ENCODE assay signal across 8 cellular contexts in the genomic region with DNA sequence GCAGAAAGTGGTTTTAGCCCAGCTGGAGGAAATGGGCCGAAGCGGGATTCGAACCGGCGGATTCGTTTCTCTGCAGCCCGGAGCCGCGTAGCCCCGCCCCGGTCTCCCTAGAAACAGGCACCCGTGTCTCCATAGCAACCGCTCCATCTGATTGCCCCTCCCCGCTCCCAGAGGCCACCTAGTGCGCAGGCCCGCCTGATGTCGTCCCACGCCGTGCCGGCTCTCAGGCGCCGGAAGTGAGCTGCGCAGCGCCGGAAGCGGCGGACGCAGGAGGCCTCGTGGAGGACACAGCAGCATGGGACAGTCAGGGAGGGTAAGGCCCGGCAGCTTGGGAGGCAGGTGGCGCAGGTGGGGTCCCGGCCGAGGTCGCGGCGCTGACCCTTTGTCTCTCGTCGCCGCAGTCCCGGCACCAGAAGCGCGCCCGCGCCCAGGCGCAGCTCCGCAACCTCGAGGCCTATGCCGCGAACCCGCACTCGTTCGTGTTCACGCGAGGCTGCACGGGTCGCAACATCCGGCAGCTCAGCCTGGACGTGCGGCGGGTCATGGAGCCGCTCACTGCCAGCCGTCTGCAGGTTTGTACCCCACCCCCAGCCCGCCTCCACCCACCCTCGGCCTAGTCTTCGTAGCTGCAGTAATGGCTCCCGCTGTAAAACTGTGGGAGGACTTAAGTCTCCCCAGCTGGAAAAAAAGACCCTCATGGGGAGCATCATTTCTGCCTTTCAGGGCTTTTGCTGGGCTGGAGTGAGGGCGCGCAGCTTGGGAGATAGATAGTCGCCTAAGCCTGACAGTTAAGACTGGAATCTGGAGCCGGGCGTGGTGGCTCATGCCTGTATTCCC.
DNase-seq lines count a peak whose midpoint lies in the region; ATAC-seq lines count a peak whose summit lies in the region.

A gene with protein sequence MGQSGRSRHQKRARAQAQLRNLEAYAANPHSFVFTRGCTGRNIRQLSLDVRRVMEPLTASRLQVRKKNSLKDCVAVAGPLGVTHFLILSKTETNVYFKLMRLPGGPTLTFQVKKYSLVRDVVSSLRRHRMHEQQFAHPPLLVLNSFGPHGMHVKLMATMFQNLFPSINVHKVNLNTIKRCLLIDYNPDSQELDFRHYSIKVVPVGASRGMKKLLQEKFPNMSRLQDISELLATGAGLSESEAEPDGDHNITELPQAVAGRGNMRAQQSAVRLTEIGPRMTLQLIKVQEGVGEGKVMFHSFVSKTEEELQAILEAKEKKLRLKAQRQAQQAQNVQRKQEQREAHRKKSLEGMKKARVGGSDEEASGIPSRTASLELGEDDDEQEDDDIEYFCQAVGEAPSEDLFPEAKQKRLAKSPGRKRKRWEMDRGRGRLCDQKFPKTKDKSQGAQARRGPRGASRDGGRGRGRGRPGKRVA (plus strand): TSS at position 263 of the 837 bp plus-strand sequence. CDS start 33 bp downstream, at position 296.

- ATAC-seq in GM19035 (IDR thresholded peaks at IDR 0.05; ENCODE audit: unreplicated experiment) (peak; percentile 45), HG03354 (IDR thresholded peaks at IDR 0.05; ENCODE audit: poor library complexity, severe bottlenecking, unreplicated experiment) (peak; percentile 52)

- peak; percentile 100 for DNase-seq in AG08396 (ENCODE audit: low spot score)
- DNase-seq in NCI-H446 treated with DMSO at 0.1 percent for 48 hours (lab: John Stamatoyannopoulos, UW): peak; percentile 98
- DNase-seq in activated CD4-positive, CD25-positive, alpha-beta regulatory T cell treated with anti-CD3 and anti-CD28 coated beads, Interleukin-2, amount 50 U/mL, for 16 hours (ENCODE audit: low read depth, low spot score): peak; percentile 96
- peak; percentile 98 for DNase-seq in central memory CD4-positive, alpha-beta T cell
- DNase-seq in iris pigment epithelial cell (ENCODE audit: low read depth): peak; percentile 98
- peak; percentile 92 to 95 for DNase-seq in stimulated activated CD4-positive, alpha-beta T cell treated with anti-CD3 and anti-CD28 coated beads, Interleukin-12 subunit alpha, Interleukin-12 subunit beta, amount 100 ng/mL, for 24 hours (ENCODE audit: low read depth in 2 of 2)

Comparison
In these comparisons a context has a peak if more than half of its experiments do, and no peak if none do; other contexts are left out.
1. Peak in every context shown above with its lines: DNase-seq and ATAC-seq.